ENCODE assay signal across 8 cellular contexts in the genomic region with DNA sequence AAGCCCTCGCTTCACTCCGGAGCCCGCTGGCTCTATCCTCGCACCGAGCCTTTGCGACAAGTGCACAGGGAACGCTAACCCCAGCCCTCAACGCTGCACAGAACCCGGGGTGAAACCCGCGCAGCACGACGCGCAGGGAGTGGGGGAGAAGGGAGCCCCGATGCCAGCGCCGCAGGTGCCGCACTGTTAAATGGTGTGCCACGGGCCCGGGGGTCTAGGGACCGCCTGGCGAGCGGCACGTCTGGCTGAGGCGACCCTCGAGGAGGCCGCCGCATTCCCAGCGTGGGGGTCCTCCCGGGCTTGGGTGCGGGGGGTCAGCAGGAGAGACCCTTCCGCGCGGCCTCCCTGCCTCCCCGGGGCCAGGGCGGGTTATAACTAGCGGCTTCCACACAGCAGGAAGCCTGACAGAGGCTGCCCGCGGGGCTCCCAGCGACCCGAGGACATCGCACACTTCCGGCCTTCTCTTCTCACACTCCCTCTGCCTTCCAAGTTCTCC. TPM values are rescaled to one million over a fixed set of nuclear protein-coding genes. Genes with fewer than 3 reads are reported as not detected.
DNase-seq lines count a peak whose midpoint lies in the region; ATAC-seq and TF ChIP-seq lines count a peak whose summit lies in the region.

No MANE protein-coding gene starts in this region.

- H3K36me3 Mint-ChIP-seq in CD8-positive, alpha-beta T cell, result peaks cover 2% of the 10 kb centered on the region

- peaks cover 14% of the 10 kb centered on the region for H3K4me1 Mint-ChIP-seq in CD8-positive, alpha-beta T cell (ENCODE audit: low read depth)

- H3K27ac ChIP-seq in CD8-positive, alpha-beta T cell (ENCODE audit: low read depth, low read length), result peak overlapping the region; percentile 54
- peak overlapping the region; percentile 89 for H3K27ac ChIP-seq in left ventricle myocardium inferior (replicated peaks)

- no peak for TF ChIP-seq CTCF in CD8-positive, alpha-beta T cell (IDR thresholded peaks at IDR 0.05)
- TF ChIP-seq CTCF in left ventricle myocardium inferior (IDR thresholded peaks at IDR 0.05; ENCODE audit: borderline replicate concordance), result no peak

- no peaks in the 10 kb centered on the region for H3K27me3 ChIP-seq in CD8-positive, alpha-beta T cell (ENCODE audit: insufficient read depth, low read length)
- H3K27me3 ChIP-seq in left ventricle myocardium inferior (ENCODE audit: low read depth), result no peaks in the 10 kb centered on the region

- CTCF ChIA-PET in CD8-positive, alpha-beta T cell (lab: Charles Lee), result interaction anchor here (1.2 to 9.7 kb wide), 5 partner anchors 10 to 145 kb away, joined by 4 to 212 read pairs (median 5); no protein-coding TSS in a partner anchor
- CTCF ChIA-PET in HEK293T (lab: Yijun Ruan, JAX), result interaction anchor here (2.5 kb wide), 1 partner anchor 143 kb away, joined by 18 read pairs; no protein-coding TSS in a partner anchor

- H3K4me3 Mint-ChIP-seq in CD8-positive, alpha-beta T cell, result peak overlapping the region; percentile 90

- H3K4me1 ChIP-seq in CD8-positive, alpha-beta T cell (ENCODE audit: insufficient read depth, low read length), result peaks cover 18% of the 10 kb centered on the region
- peaks cover 54% of the 10 kb centered on the region for H3K4me1 ChIP-seq in left ventricle myocardium inferior

- peak overlapping the region; percentile 80 for H3K4me3 ChIP-seq in CD8-positive, alpha-beta T cell (ENCODE audit: low read depth, low read length)
- peak overlapping the region; percentile 80 for H3K4me3 ChIP-seq in left ventricle myocardium inferior

- H3K36me3 ChIP-seq in CD8-positive, alpha-beta T cell (ENCODE audit: insufficient read depth, low read length), result no peaks in the 10 kb centered on the region
- no peaks in the 10 kb centered on the region for H3K36me3 ChIP-seq in left ventricle myocardium inferior

- in situ Hi-C loops in KBM-7 (cut with MboI; ENCODE audit: low pct_unique_long_range_greater_than_20kb, low sequenced_read_pairs), result no loop called here

- H3K9me3 Mint-ChIP-seq in CD8-positive, alpha-beta T cell, result no peaks in the 10 kb centered on the region

- peak; percentile 45 for ATAC-seq in CD8-positive, alpha-beta T cell
- ATAC-seq in GM21390 (IDR thresholded peaks at IDR 0.05; ENCODE audit: unreplicated experiment), result peak; percentile 23

- DNase-seq in CD8-positive, alpha-beta T cell, result peak in 5 of 7 experiments; percentile 43 to 56 (median 45)
- DNase-seq in KBM-7 (peak; percentile 81), left ventricle myocardium inferior (no peak), epidermal melanocyte (ENCODE audit: insufficient read length, low spot score) (no peak), HEK293T (ENCODE audit: extremely low spot score) (no peak)
- peak; percentile 20 for DNase-seq in activated gamma-delta T cell treated with anti-CD3 and anti-CD28 coated beads, Interleukin-2, amount 50 U/mL, for 16 hours (ENCODE audit: low read depth)
- DNase-seq in stimulated activated CD4-positive, alpha-beta T cell treated with anti-CD3 and anti-CD28 coated beads, Interleukin-15, amount 100 ng/mL, for 24 hours, result peak; percentile 68

- H3K9me3 ChIP-seq in CD8-positive, alpha-beta T cell (ENCODE audit: low read length), result no peaks in the 10 kb centered on the region
- no peaks in the 10 kb centered on the region for H3K9me3 ChIP-seq in left ventricle myocardium inferior (replicated peaks)

- no peaks in the 10 kb centered on the region for H3K27me3 Mint-ChIP-seq in CD8-positive, alpha-beta T cell (ENCODE audit: low read depth)

- H3K27ac Mint-ChIP-seq in CD8-positive, alpha-beta T cell, result peak overlapping the region; percentile 91

- POLR2A ChIA-PET in CD8-positive, alpha-beta T cell (lab: Charles Lee), result interaction anchor here (1.0 to 3.6 kb wide), 3 partner anchors 138 to 143 kb away, joined by 3 to 35 read pairs (median 3); no protein-coding TSS in a partner anchor
- POLR2A ChIA-PET in HEK293T (lab: Yijun Ruan, JAX), result no interaction called here

- intact Hi-C loops in CD8-positive, alpha-beta T cell (cut with DNase I, micrococcal nuclease), result loop anchor here (1.0 to 10.0 kb wide), 13 partner anchors 8 to 1018 kb away; a partner anchor contains a TSS
- intact Hi-C loops in left ventricle myocardium inferior (cut with micrococcal nuclease), result loop anchor here (2.0 kb wide), 1 partner anchor 144 kb away; no protein-coding TSS in a partner anchor

TF ChIP-seq in HEK293T, 16 proteins besides CTCF, POLR2A, EP300 and RAD21:
- TF ChIP-seq ARNT (IDR thresholded peaks at IDR 0.05), result no peak
- TF ChIP-seq, protein P1, sequence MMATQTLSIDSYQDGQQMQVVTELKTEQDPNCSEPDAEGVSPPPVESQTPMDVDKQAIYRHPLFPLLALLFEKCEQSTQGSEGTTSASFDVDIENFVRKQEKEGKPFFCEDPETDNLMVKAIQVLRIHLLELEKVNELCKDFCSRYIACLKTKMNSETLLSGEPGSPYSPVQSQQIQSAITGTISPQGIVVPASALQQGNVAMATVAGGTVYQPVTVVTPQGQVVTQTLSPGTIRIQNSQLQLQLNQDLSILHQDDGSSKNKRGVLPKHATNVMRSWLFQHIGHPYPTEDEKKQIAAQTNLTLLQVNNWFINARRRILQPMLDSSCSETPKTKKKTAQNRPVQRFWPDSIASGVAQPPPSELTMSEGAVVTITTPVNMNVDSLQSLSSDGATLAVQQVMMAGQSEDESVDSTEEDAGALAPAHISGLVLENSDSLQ (IDR thresholded peaks at IDR 0.05), result no peak
- TF ChIP-seq SUZ12 (IDR thresholded peaks at IDR 0.05), result no peak
- TF ChIP-seq SP1 (IDR thresholded peaks at IDR 0.05), result no peak
- TF ChIP-seq ELF4 (IDR thresholded peaks at IDR 0.05), result no peak

RNA-seq across cellular contexts. Expression of a gene that starts 23.8 kb away (rescaled TPM):
- total RNA-seq in CD8-positive, alpha-beta T cell, result not detected
- not detected for total RNA-seq in left ventricle myocardium inferior

Comparison
In these comparisons a context has a peak if more than half of its experiments do, and no peak if none do; other contexts are left out.
1. DNase-seq: peak in CD8-positive, alpha-beta T cell (5 of 7), KBM-7 (single experiment), activated gamma-delta T cell treated with anti-CD3 and anti-CD28 coated beads, Interleukin-2, amount 50 U/mL, for 16 hours (single experiment) and stimulated activated CD4-positive, alpha-beta T cell treated with anti-CD3 and anti-CD28 coated beads, Interleukin-15, amount 100 ng/mL, for 24 hours (single experiment); none in left ventricle myocardium inferior (single experiment), epidermal melanocyte (single experiment) and HEK293T (single experiment).